11 cellular contexts compared by ENCODE assay signal in genomic region chr16:73053038-73053378, GRCh38. TPM values are rescaled to one million over a fixed set of nuclear protein-coding genes. Genes with fewer than 3 reads are reported as not detected.
DNase-seq lines count a peak whose midpoint lies in the region; ATAC-seq and TF ChIP-seq lines count a peak whose summit lies in the region.
"Had no signal": no experiment of that assay in that cellular context is flagged by ENCODE, and none has a peak within 500 bp of the region (broad histone marks: within the 10 kb centered on the region; RNA-seq: fewer than 3 reads in every experiment).

No MANE protein-coding gene starts in this region.

- no peaks in the 10 kb centered on the region for H3K36me3 ChIP-seq in A673 (ENCODE audit: insufficient read depth, low read length, poor library complexity, severe bottlenecking)
- peaks cover 4% of the 10 kb centered on the region; the same call in 1 of the 2 replicates for H3K36me3 ChIP-seq in RWPE2 (ENCODE audit: low read depth)
- no peaks in the 10 kb centered on the region for H3K36me3 ChIP-seq in gastroesophageal sphincter
- no peaks in the 10 kb centered on the region for H3K36me3 ChIP-seq in rectal smooth muscle tissue (ENCODE audit: control insufficient read depth, insufficient read depth, low read length)

- intact Hi-C loops in A673 (cut with micrococcal nuclease; ENCODE audit: unreplicated experiment) = loop anchor here (10.0 kb wide), 3 partner anchors 118 to 548 kb away; no protein-coding TSS in a partner anchor

- H3K9me3 ChIP-seq in A673 (ENCODE audit: low read depth, low read length, poor library complexity, severe bottlenecking) (no peaks in the 10 kb centered on the region), RWPE2 (ENCODE audit: severe bottlenecking) (no peaks in the 10 kb centered on the region), gastroesophageal sphincter (no peaks in the 10 kb centered on the region)

- no peak for DNase-seq in A673 (ENCODE audit: low spot score)
- DNase-seq in RWPE2 (ENCODE audit: low spot score) = no peak
- DNase-seq in NCI-H1436 (lab: John Stamatoyannopoulos, UW) = no peak
- DNase-seq in ACHN = no peak
- DNase-seq in activated naive CD4-positive, alpha-beta T cell treated with anti-CD3 and anti-CD28 coated beads, Interleukin-2, amount 10 ng/mL, durations not matched to agents 7 days and 5 days = no peak
- no peak for DNase-seq in hypothalamus (lab: John Stamatoyannopoulos, UW)
- DNase-seq: activated CD4-positive, alpha-beta memory T cell treated with anti-CD3 and anti-CD28 coated beads for 36 hours; activated effector memory CD4-positive, alpha-beta T cell treated with anti-CD3 and anti-CD28 coated beads, Interleukin-2, amount 50 U/mL, for 16 hours had no signal

- peaks cover under 1% of the 10 kb centered on the region for H3K27me3 Mint-ChIP-seq in activated naive CD4-positive, alpha-beta T cell treated with anti-CD3 and anti-CD28 coated beads, Interleukin-2, amount 10 ng/mL, durations not matched to agents 7 days and 5 days

- POLR2A ChIA-PET in A673 (lab: Charles Lee; ENCODE audit: low non-redundant PET) = no interaction called here

- peaks cover 4% of the 10 kb centered on the region for H3K36me3 Mint-ChIP-seq in activated naive CD4-positive, alpha-beta T cell treated with anti-CD3 and anti-CD28 coated beads, Interleukin-2, amount 10 ng/mL, durations not matched to agents 7 days and 5 days

- no peak for TF ChIP-seq POLR2A in gastroesophageal sphincter (IDR thresholded peaks at IDR 0.05)

- ATAC-seq in RWPE2 (ENCODE audit: low read depth) (peak; percentile 2; the same call in 2 of the 3 replicates), gastroesophageal sphincter (no peak)

- no TSS peak for BruUV-seq in A673 (replicated peaks; lab: Mats Ljungman, UMichigan)

- H3K4me1 Mint-ChIP-seq in activated naive CD4-positive, alpha-beta T cell treated with anti-CD3 and anti-CD28 coated beads, Interleukin-2, amount 10 ng/mL, durations not matched to agents 7 days and 5 days = peaks cover 31% of the 10 kb centered on the region

- WGBS in gastroesophageal sphincter (ENCODE audit: low coverage in 1 of 2), 2 donors = 41 to 74% methylated on average over 5 of the region's 5 CpGs

- H3K27me3 ChIP-seq in A673 (replicated peaks; ENCODE audit: insufficient read depth, low read depth, low read length, poor library complexity) = no peaks in the 10 kb centered on the region
- no peaks in the 10 kb centered on the region for H3K27me3 ChIP-seq in RWPE2 (ENCODE audit: insufficient read depth, poor library complexity, severe bottlenecking)
- H3K27me3 ChIP-seq in gastroesophageal sphincter = no peaks in the 10 kb centered on the region
- no peaks in the 10 kb centered on the region for H3K27me3 ChIP-seq in rectal smooth muscle tissue (ENCODE audit: control insufficient read depth, insufficient read depth, low read length)

- H3K4me3 ChIP-seq in A673 (ENCODE audit: low read depth, low read length, poor library complexity, severe bottlenecking) (peak overlapping the region; percentile 90), RWPE2 (ENCODE audit: severe bottlenecking) (peak overlapping the region; percentile 8), gastroesophageal sphincter (no peak overlapping the region), rectal smooth muscle tissue (ENCODE audit: low read length) (peak overlapping the region; percentile 20)

- no peak for TF ChIP-seq CTCF in A673 (conservative IDR thresholded peaks at IDR 0.05; ENCODE audit: low read depth, low read length)
- no peak for TF ChIP-seq CTCF in RWPE2 (IDR thresholded peaks at IDR 0.05; ENCODE audit: poor library complexity, severe bottlenecking)
- no peak for TF ChIP-seq CTCF in gastroesophageal sphincter (IDR thresholded peaks at IDR 0.05)

- H3K27ac Mint-ChIP-seq in activated naive CD4-positive, alpha-beta T cell treated with anti-CD3 and anti-CD28 coated beads, Interleukin-2, amount 10 ng/mL, durations not matched to agents 7 days and 5 days = no peak overlapping the region
- H3K27ac Mint-ChIP-seq: activated CD4-positive, alpha-beta memory T cell treated with anti-CD3 and anti-CD28 coated beads for 36 hours had no signal

- no peak for TF ChIP-seq EP300 in gastroesophageal sphincter (IDR thresholded peaks at IDR 0.05)

- CTCF ChIA-PET in A673 (lab: Charles Lee) = interaction anchor here (0.7 kb wide), 1 partner anchor 1040 kb away, joined by 3 read pairs; no protein-coding TSS in a partner anchor
- CTCF ChIA-PET in activated naive CD4-positive, alpha-beta T cell treated with anti-CD3 and anti-CD28 coated beads, Interleukin-2, amount 10 ng/mL, durations not matched to agents 7 days and 5 days (lab: Charles Lee) = no interaction called here

- no peak overlapping the region for H3K9ac ChIP-seq in rectal smooth muscle tissue (ENCODE audit: low read length)
- H3K9ac ChIP-seq: KMS-11 had no signal

- no peaks in the 10 kb centered on the region for H3K9me3 Mint-ChIP-seq in activated naive CD4-positive, alpha-beta T cell treated with anti-CD3 and anti-CD28 coated beads, Interleukin-2, amount 10 ng/mL, durations not matched to agents 7 days and 5 days
- H3K9me3 Mint-ChIP-seq: activated CD4-positive, alpha-beta memory T cell treated with anti-CD3 and anti-CD28 coated beads for 36 hours had no signal

- H3K27ac ChIP-seq in A673 (ENCODE audit: low read depth, low read length, poor library complexity, severe bottlenecking) (peak overlapping the region; percentile 88), RWPE2 (ENCODE audit: poor library complexity, severe bottlenecking) (peak overlapping the region; percentile 93), gastroesophageal sphincter (peak overlapping the region; percentile 84 to 97 (median 92)), rectal smooth muscle tissue (ENCODE audit: low read depth, low read length) (peak overlapping the region; percentile 86)
- H3K27ac ChIP-seq: KMS-11 had no signal

- in situ Hi-C loops in ACHN (cut with HindIII; ENCODE audit: low pct_ligation_motif_present, low pct_unique_long_range_greater_than_20kb, low sequenced_read_pairs) = no loop called here

- H3K4me1 ChIP-seq in A673 (ENCODE audit: insufficient read depth, low read length, poor library complexity, severe bottlenecking) (peaks cover 65% of the 10 kb centered on the region), RWPE2 (ENCODE audit: insufficient read depth, poor library complexity, severe bottlenecking) (peaks cover 66% of the 10 kb centered on the region), gastroesophageal sphincter (peaks cover 0 to 91% (median 34%) of the 10 kb centered on the region in 3 donors), rectal smooth muscle tissue (ENCODE audit: control insufficient read depth, insufficient read depth, low read length) (peaks cover 50% of the 10 kb centered on the region)

- no peak overlapping the region for H3K4me3 Mint-ChIP-seq in activated naive CD4-positive, alpha-beta T cell treated with anti-CD3 and anti-CD28 coated beads, Interleukin-2, amount 10 ng/mL, durations not matched to agents 7 days and 5 days
- H3K4me3 Mint-ChIP-seq: activated CD4-positive, alpha-beta memory T cell treated with anti-CD3 and anti-CD28 coated beads for 36 hours had no signal

RNA-seq across cellular contexts. Expression of gene ZFHX3, which starts 5.1 kb away (rescaled TPM):
- total RNA-seq in A673 (2021) = 21.7 and 21.8 TPM in 2 replicates
- total RNA-seq in gastroesophageal sphincter = 10 to 100 TPM; 24.0 to 47.1 (median 29.5) TPM

Comparison
In these comparisons a context has a peak if more than half of its experiments do, and no peak if none do; other contexts are left out.
1. H3K4me3 ChIP-seq: peak in A673 (single experiment), RWPE2 (single experiment) and rectal smooth muscle tissue (single experiment); none in gastroesophageal sphincter (0 of 2).
2. Peak in every context shown above with its lines, with median percentiles within 50 percentile points of each other: H3K27ac ChIP-seq.